ENCODE assay signal across 11 cellular contexts in genomic region chr5:179250561-179251225, GRCh38.
"Had no signal": no experiment of that assay in that cellular context is flagged by ENCODE, and none has a peak within 500 bp of the region (broad histone marks: within the 10 kb centered on the region; RNA-seq: fewer than 3 reads in every experiment).

No MANE protein-coding gene starts in this region.

- H3K27ac ChIP-seq: neural progenitor cell, ovary, skin epidermis, thyroid gland had no signal

- H3K4me1 ChIP-seq: neural progenitor cell, thyroid gland had no signal

- H3K4me3 ChIP-seq: neural progenitor cell, ovary, skin epidermis, thyroid gland had no signal

- H3K27me3 ChIP-seq: neural progenitor cell, ovary, thyroid gland had no signal

- DNase-seq: activated CD4-positive, alpha-beta T cell treated with anti-CD3 and anti-CD28 coated beads for 1 hour; activated CD4-positive, alpha-beta T cell treated with anti-CD3 and anti-CD28 coated beads, Interleukin-2, amount 50 U/mL, for 48 hours; activated naive CD8-positive, alpha-beta T cell treated with anti-CD3 and anti-CD28 coated beads for 36 hours; effector CD8-positive, alpha-beta T cell; midbrain; SHP77; T-helper 17 cell; thyroid gland had no signal

- H3K36me3 ChIP-seq: neural progenitor cell, ovary, thyroid gland had no signal

- H3K9me3 ChIP-seq: ovary, thyroid gland had no signal
